In genomic region chr3:10142707-10143560, GRCh38 we compare ENCODE assay signal across 8 cellular contexts. TPM values are rescaled to one million over a fixed set of nuclear protein-coding genes. Genes with fewer than 3 reads are reported as not detected.
DNase-seq lines count a peak whose midpoint lies in the region; ATAC-seq and TF ChIP-seq lines count a peak whose summit lies in the region.

No MANE protein-coding gene starts in this region.

- H3K27me3 ChIP-seq in colonic mucosa: no peaks in the 10 kb centered on the region
- H3K27me3 ChIP-seq in muscle layer of duodenum (ENCODE audit: low read depth, low read length): no peaks in the 10 kb centered on the region

- no peak for ATAC-seq in HG03432 (IDR thresholded peaks at IDR 0.05; ENCODE audit: unreplicated experiment)

- intact Hi-C loops in colonic mucosa (cut with DNase I): loop anchor here (2.0 kb wide), 1 partner anchor 22 kb away; the partner anchor contains the start of gene IRAK2

- H3K4me3 ChIP-seq in colonic mucosa (peak overlapping the region; percentile 72), muscle layer of duodenum (ENCODE audit: low read depth in 1 of 2, low read length in 2 of 2) (peak overlapping the region; percentile 70 to 71)

- TF ChIP-seq CTCF in colonic mucosa (IDR thresholded peaks at IDR 0.05): no peak

- H3K4me1 ChIP-seq in colonic mucosa: no peaks in the 10 kb centered on the region
- H3K4me1 ChIP-seq in muscle layer of duodenum (ENCODE audit: control insufficient read depth in 1 of 2, insufficient read depth in 2 of 2, low read length in 2 of 2): peaks cover 7 to 20% of the 10 kb centered on the region in 2 donors

- H3K9me3 ChIP-seq in colonic mucosa (no peaks in the 10 kb centered on the region), muscle layer of duodenum (ENCODE audit: control insufficient read depth in 1 of 2, low read length in 2 of 2) (no peaks in the 10 kb centered on the region)

- no peaks in the 10 kb centered on the region for H3K36me3 ChIP-seq in colonic mucosa
- peaks cover 0 to 6% of the 10 kb centered on the region in 2 donors for H3K36me3 ChIP-seq in muscle layer of duodenum (ENCODE audit: control insufficient read depth in 1 of 2, insufficient read depth in 2 of 2, low read length in 2 of 2)

- peak overlapping the region; percentile 16 to 56 for H3K9ac ChIP-seq in colonic mucosa (ENCODE audit: low read depth in 2 of 2, low read length in 2 of 2)

- DNase-seq in NCI-H2171 treated with DMSO at 0.1 percent for 48 hours (lab: John Stamatoyannopoulos, UW) (peak; percentile 1), NCI-H2171 (lab: John Stamatoyannopoulos, UW) (no peak), RPMI7951 (ENCODE audit: low read depth) (peak; percentile 20), colonic mucosa (no peak), SHP77 treated with DMSO at 0.1 percent for 48 hours (lab: John Stamatoyannopoulos, UW) (no peak), AG08396 (ENCODE audit: low spot score) (no peak)

- no peak overlapping the region for H3K27ac ChIP-seq in colonic mucosa
- H3K27ac ChIP-seq in muscle layer of duodenum (ENCODE audit: low read length): no peak overlapping the region

RNA-seq across cellular contexts. Expression of gene VHL, which starts 1.4 kb away (rescaled TPM):
- 26.9 and 33.6 TPM in 2 replicates for total RNA-seq in RPMI7951 (2014; rRNA removed; shearing (Covaris generic))
- total RNA-seq in colonic mucosa: 10 to 100 TPM; 35.4 to 40.6 TPM

RNA-seq across cellular contexts. Expression of gene IRAK2, which starts 21.8 kb away (rescaled TPM):
- 10.7 and 11.2 TPM in 2 replicates for total RNA-seq in RPMI7951 (2014; rRNA removed; shearing (Covaris generic))
- total RNA-seq in colonic mucosa: 1 to 10 TPM; 1.0 to 2.6 TPM

RNA-seq across cellular contexts. Expression of gene BRK1, which starts 27.5 kb away (rescaled TPM):
- total RNA-seq in RPMI7951 (2014; rRNA removed; shearing (Covaris generic)): 301 and 331 TPM in 2 replicates
- 100 to 1,000 TPM; 104 to 105 TPM for total RNA-seq in colonic mucosa

RNA-seq across cellular contexts. Expression of gene FANCD2OS, which starts 34.9 kb away (rescaled TPM):
- not detected in 2 replicates for total RNA-seq in RPMI7951 (2014; rRNA removed; shearing (Covaris generic))
- total RNA-seq in colonic mucosa: not detected

Comparison
In these comparisons a context has a peak if more than half of its experiments do, and no peak if none do; other contexts are left out.
1. DNase-seq: peak in NCI-H2171 treated with DMSO at 0.1 percent for 48 hours (single experiment) and RPMI7951 (single experiment); none in NCI-H2171 (single experiment), colonic mucosa (single experiment), SHP77 treated with DMSO at 0.1 percent for 48 hours (single experiment) and AG08396 (single experiment).